In the genomic region with DNA sequence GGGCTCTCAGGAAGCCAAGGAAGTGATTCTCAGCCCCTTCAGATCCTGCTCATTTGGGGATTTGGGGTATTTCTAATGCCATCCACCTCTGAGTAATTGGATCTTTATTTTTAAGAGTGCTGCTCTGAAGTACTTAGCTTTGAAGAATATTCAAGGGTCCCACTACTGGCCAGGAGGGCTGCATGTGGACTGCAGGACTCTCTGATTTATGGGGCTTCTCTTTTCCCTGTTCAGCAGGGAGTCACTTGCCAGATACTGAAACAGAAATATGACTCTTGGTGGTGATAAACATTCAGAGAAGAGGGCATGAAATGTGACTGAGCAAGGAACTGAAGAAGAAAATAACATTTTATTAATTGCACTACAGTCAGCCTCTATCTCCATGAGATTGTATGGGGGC, we compare ENCODE assay signal across 31 cellular contexts.
"Had no signal": no experiment of that assay in that cellular context is flagged by ENCODE, and none has a peak within 500 bp of the region (broad histone marks: within the 10 kb centered on the region; RNA-seq: fewer than 3 reads in every experiment).

No MANE protein-coding gene starts in this region.

- DNase-seq: activated CD4-positive, alpha-beta T cell treated with anti-CD3 and anti-CD28 coated beads for 1 hour; activated CD4-positive, alpha-beta T cell treated with anti-CD3 and anti-CD28 coated beads, Interleukin-2, amount 10 ng/mL, durations not matched to agents 24 days and 14 days; activated CD4-positive, alpha-beta T cell treated with anti-CD3 and anti-CD28 coated beads, Interleukin-2, amount 50 U/mL, for 48 hours; activated CD8-positive, alpha-beta memory T cell treated with anti-CD3 and anti-CD28 coated beads, Interleukin-2, amount 10 ng/mL, durations not matched to agents 7 days and 5 days; activated effector memory CD4-positive, alpha-beta T cell treated with anti-CD3 and anti-CD28 coated beads, Interleukin-2, amount 50 U/mL, for 16 hours; activated naive CD4-positive, alpha-beta T cell treated with Interleukin-2 at 50 U/mL for 16 hours; activated naive CD8-positive, alpha-beta T cell treated with anti-CD3 and anti-CD28 coated beads, Interleukin-2, amount 50 U/mL, for 24 hours; activated T-cell treated with anti-CD3 and anti-CD28 coated beads, Interleukin-2, amount 50 U/mL, for 4 hours; amniotic stem cell; body of pancreas; MG63; MV-4-11; NCI-H1092 treated with DMSO at 0.1 percent for 48 hours; NCI-H1417 treated with DMSO at 0.1 percent for 48 hours; NCI-H1694; NCI-H2029; NCI-H2107; NCI-H510A treated with DMSO at 0.1 percent for 48 hours; NCI-H69; SHP77; T-helper 9 cell had no signal

- H3K27ac ChIP-seq: ascending aorta, body of pancreas, KMS-11, SJSA1 had no signal

- H3K4me3 ChIP-seq: ascending aorta, body of pancreas, MG63, SJSA1 had no signal

- H3K27me3 ChIP-seq: ascending aorta, body of pancreas, MG63, SJSA1 had no signal

- ATAC-seq: activated CD8-positive, alpha-beta memory T cell treated with anti-CD3 and anti-CD28 coated beads, Interleukin-2, amount 10 ng/mL, durations not matched to agents 7 days and 5 days; activated naive CD4-positive, alpha-beta T cell treated with anti-CD3 and anti-CD28 coated beads, Interleukin-2, amount 50 U/mL, for 72 hours; activated naive CD8-positive, alpha-beta T cell treated with anti-CD3 and anti-CD28 coated beads, Interleukin-2, amount 50 U/mL, for 24 hours; activated T-cell treated with anti-CD3 and anti-CD28 coated beads, Interleukin-2, amount 50 U/mL, for 4 hours; body of pancreas; SK-N-SH treated with all-trans-retinoic acid at 6 μM for 48 hours; WTC11 had no signal

- H3K9me3 Mint-ChIP-seq: activated CD4-positive, alpha-beta T cell treated with anti-CD3 and anti-CD28 coated beads, Interleukin-2, amount 10 ng/mL, durations not matched to agents 24 days and 14 days; activated naive CD4-positive, alpha-beta T cell treated with anti-CD3 and anti-CD28 coated beads, Interleukin-2, amount 50 U/mL, for 72 hours; activated naive CD8-positive, alpha-beta T cell treated with anti-CD3 and anti-CD28 coated beads, Interleukin-2, amount 50 U/mL, for 24 hours; activated T-cell treated with anti-CD3 and anti-CD28 coated beads, Interleukin-2, amount 50 U/mL, for 4 hours; central memory CD8-positive, alpha-beta T cell; T-helper 1 cell treated with Interleukin-12 subunit alpha and Interleukin-12 subunit beta and Interleukin-4 antibody, amounts not matched to agents 30 μg/mL and 1 μg/mL, for 36 hours; WTC11 had no signal

- H3K4me2 ChIP-seq: KMS-11 had no signal

- H3K36me3 ChIP-seq: ascending aorta, MG63, SJSA1 had no signal

- H3K4me1 Mint-ChIP-seq: activated CD4-positive, alpha-beta T cell treated with anti-CD3 and anti-CD28 coated beads, Interleukin-2, amount 10 ng/mL, durations not matched to agents 24 days and 14 days; activated CD8-positive, alpha-beta memory T cell treated with anti-CD3 and anti-CD28 coated beads, Interleukin-2, amount 10 ng/mL, durations not matched to agents 7 days and 5 days; activated naive CD8-positive, alpha-beta T cell treated with anti-CD3 and anti-CD28 coated beads, Interleukin-2, amount 50 U/mL, for 24 hours; central memory CD8-positive, alpha-beta T cell; WTC11 had no signal

- H3K4me3 Mint-ChIP-seq: activated CD4-positive, alpha-beta T cell treated with anti-CD3 and anti-CD28 coated beads, Interleukin-2, amount 10 ng/mL, durations not matched to agents 24 days and 14 days; activated CD8-positive, alpha-beta memory T cell treated with anti-CD3 and anti-CD28 coated beads, Interleukin-2, amount 10 ng/mL, durations not matched to agents 7 days and 5 days; activated naive CD8-positive, alpha-beta T cell treated with anti-CD3 and anti-CD28 coated beads, Interleukin-2, amount 50 U/mL, for 24 hours; activated T-cell treated with anti-CD3 and anti-CD28 coated beads, Interleukin-2, amount 50 U/mL, for 4 hours; central memory CD8-positive, alpha-beta T cell; T-helper 1 cell treated with Interleukin-12 subunit alpha and Interleukin-12 subunit beta and Interleukin-4 antibody, amounts not matched to agents 30 μg/mL and 1 μg/mL, for 36 hours; WTC11 had no signal

- FAIRE-seq: bronchial epithelial cell, RCC 7860 had no signal

- H3K9ac ChIP-seq: KMS-11 had no signal

- H3K4me1 ChIP-seq: ascending aorta, body of pancreas, SJSA1 had no signal

- H3K9me3 ChIP-seq: ascending aorta, body of pancreas, MG63, SJSA1 had no signal

- H3K27ac Mint-ChIP-seq: activated CD4-positive, alpha-beta T cell treated with anti-CD3 and anti-CD28 coated beads, Interleukin-2, amount 10 ng/mL, durations not matched to agents 24 days and 14 days; activated CD8-positive, alpha-beta memory T cell treated with anti-CD3 and anti-CD28 coated beads, Interleukin-2, amount 10 ng/mL, durations not matched to agents 7 days and 5 days; activated naive CD4-positive, alpha-beta T cell treated with anti-CD3 and anti-CD28 coated beads, Interleukin-2, amount 50 U/mL, for 72 hours; activated naive CD8-positive, alpha-beta T cell treated with anti-CD3 and anti-CD28 coated beads, Interleukin-2, amount 50 U/mL, for 24 hours; T-helper 1 cell treated with Interleukin-12 subunit alpha and Interleukin-12 subunit beta and Interleukin-4 antibody, amounts not matched to agents 30 μg/mL and 1 μg/mL, for 36 hours; WTC11 had no signal

- H3K36me3 Mint-ChIP-seq: activated CD8-positive, alpha-beta memory T cell treated with anti-CD3 and anti-CD28 coated beads, Interleukin-2, amount 10 ng/mL, durations not matched to agents 7 days and 5 days; activated naive CD4-positive, alpha-beta T cell treated with anti-CD3 and anti-CD28 coated beads, Interleukin-2, amount 50 U/mL, for 72 hours; WTC11 had no signal
